Comparison of ENCODE assay signal across 22 cellular contexts in genomic region chrX:2242980-2243379, GRCh38.
"Had no signal": no experiment of that assay in that cellular context is flagged by ENCODE, and none has a peak within 500 bp of the region (broad histone marks: within the 10 kb centered on the region; RNA-seq: fewer than 3 reads in every experiment).

No MANE protein-coding gene starts in this region.

- H3K4me1 ChIP-seq: colonic mucosa, esophagus muscularis mucosa, foreskin keratinocyte, gastroesophageal sphincter, heart left ventricle, lower lobe of right lung had no signal

- H2AFZ ChIP-seq: hepatocyte had no signal

- H3K27ac Mint-ChIP-seq: dendritic cell treated with granulocyte-macrophage colony-stimulating factor and Interleukin-4, amounts not matched to agents 40 ng/mL and 50 ng/mL, for 4 days; effector memory CD8-positive, alpha-beta T cell; immature natural killer cell; mesothelial cell of epicardium had no signal

- H3K79me2 ChIP-seq: hepatocyte had no signal

- H3K9me3 ChIP-seq: colonic mucosa, esophagus muscularis mucosa, gastroesophageal sphincter, heart left ventricle, lower lobe of right lung, mucosa of descending colon had no signal

- DNase-seq: colonic mucosa; cortex of kidney; effector CD8-positive, alpha-beta T cell; effector memory CD8-positive, alpha-beta T cell; foreskin keratinocyte; heart left ventricle; hypothalamus; immature natural killer cell; kidney; kidney glomerular epithelial cell; left colon; left ventricle myocardium superior; lower lobe of right lung; mesenchymal stem cell; mucosa of descending colon had no signal

- H3K36me3 ChIP-seq: colonic mucosa had no signal

- H3K27me3 ChIP-seq: colonic mucosa, esophagus muscularis mucosa, foreskin keratinocyte, gastroesophageal sphincter, heart left ventricle, hepatocyte had no signal

- H3K4me2 ChIP-seq: hepatocyte had no signal

- H3K27me3 Mint-ChIP-seq: dendritic cell treated with granulocyte-macrophage colony-stimulating factor and Interleukin-4, amounts not matched to agents 40 ng/mL and 50 ng/mL, for 4 days; effector memory CD8-positive, alpha-beta T cell had no signal

- H3K9me3 Mint-ChIP-seq: dendritic cell treated with granulocyte-macrophage colony-stimulating factor and Interleukin-4, amounts not matched to agents 40 ng/mL and 50 ng/mL, for 4 days; endodermal cell; immature natural killer cell; mesothelial cell of epicardium had no signal

- H3K4me3 ChIP-seq: colonic mucosa, esophagus muscularis mucosa, gastroesophageal sphincter, heart left ventricle, hepatocyte, lower lobe of right lung, mucosa of descending colon had no signal

- H3K4me3 Mint-ChIP-seq: dendritic cell treated with granulocyte-macrophage colony-stimulating factor and Interleukin-4, amounts not matched to agents 40 ng/mL and 50 ng/mL, for 4 days; effector memory CD8-positive, alpha-beta T cell; endodermal cell; immature natural killer cell; mesothelial cell of epicardium had no signal

- H3K27ac ChIP-seq: colonic mucosa, esophagus muscularis mucosa, foreskin keratinocyte, gastroesophageal sphincter, heart left ventricle, hepatocyte, lower lobe of right lung had no signal

- ATAC-seq: effector memory CD8-positive, alpha-beta T cell; foreskin keratinocyte; gastroesophageal sphincter; heart left ventricle; left colon; left lobe of liver; left ventricle myocardium superior; lower lobe of right lung; mucosa of descending colon had no signal
